In genomic region chr11:124109377-124109776, GRCh38 we compare ENCODE assay signal across 18 cellular contexts.
DNase-seq lines count a peak whose midpoint lies in the region; ATAC-seq lines count a peak whose summit lies in the region.
"Had no signal": no experiment of that assay in that cellular context is flagged by ENCODE, and none has a peak within 500 bp of the region (broad histone marks: within the 10 kb centered on the region; RNA-seq: fewer than 3 reads in every experiment).

No MANE protein-coding gene starts in this region.

- in situ Hi-C loops in ACHN (cut with HindIII; ENCODE audit: low pct_ligation_motif_present, low pct_unique_long_range_greater_than_20kb, low sequenced_read_pairs) = no loop called here

- ATAC-seq in GM18868 (IDR thresholded peaks at IDR 0.05; ENCODE audit: unreplicated experiment) = peak; percentile 50
- ATAC-seq in GM21529 (IDR thresholded peaks at IDR 0.05; ENCODE audit: unreplicated experiment) = peak; percentile 43
- ATAC-seq in memory B cell (ENCODE audit: low read depth) = peak; percentile 71
- ATAC-seq in HG03354 (IDR thresholded peaks at IDR 0.05; ENCODE audit: poor library complexity, severe bottlenecking, unreplicated experiment) = no peak
- ATAC-seq in GM19397 (IDR thresholded peaks at IDR 0.05; ENCODE audit: unreplicated experiment) = no peak
- ATAC-seq: CD8-positive, alpha-beta T cell had no signal

- H3K4me1 Mint-ChIP-seq in memory B cell = peaks cover 16% of the 10 kb centered on the region

- no peaks in the 10 kb centered on the region for H3K36me3 Mint-ChIP-seq in memory B cell
- H3K36me3 Mint-ChIP-seq: CD8-positive, alpha-beta T cell had no signal

- no peaks in the 10 kb centered on the region for H3K9me3 Mint-ChIP-seq in memory B cell
- H3K9me3 Mint-ChIP-seq: CD8-positive, alpha-beta T cell; T-helper 2 cell treated with Interferon-gamma antibody and Interleukin-4, amounts not matched to agents 5 μg/mL and 100 μg/mL, for 36 hours had no signal

- no peaks in the 10 kb centered on the region for H3K27me3 Mint-ChIP-seq in memory B cell

- no peak overlapping the region for H3K27ac Mint-ChIP-seq in memory B cell
- H3K27ac Mint-ChIP-seq: CD8-positive, alpha-beta T cell; T-helper 2 cell treated with Interferon-gamma antibody and Interleukin-4, amounts not matched to agents 5 μg/mL and 100 μg/mL, for 36 hours had no signal

- no peak overlapping the region for H3K4me3 Mint-ChIP-seq in memory B cell
- H3K4me3 Mint-ChIP-seq: CD8-positive, alpha-beta T cell; T-helper 2 cell treated with Interferon-gamma antibody and Interleukin-4, amounts not matched to agents 5 μg/mL and 100 μg/mL, for 36 hours had no signal

- DNase-seq in MV-4-11 (lab: John Stamatoyannopoulos, UW) (peak; percentile 6), memory B cell (ENCODE audit: low spot score in 2 of 2) (no peak), ACHN (no peak)
- DNase-seq: CD8-positive, alpha-beta T cell; GM23248; HCEC 1CT; IMR-90; NCI-H1092; NCI-H2081 treated with DMSO at 0.1 percent for 48 hours; NCI-H510A treated with DMSO at 0.1 percent for 48 hours; NCI-H82; OCI-M1; RPMI8226 had no signal

Comparison
In these comparisons a context has a peak if more than half of its experiments do, and no peak if none do; other contexts are left out.
1. ATAC-seq: peak in GM18868 (single experiment), GM21529 (single experiment) and memory B cell (single experiment); none in HG03354 (single experiment) and GM19397 (single experiment).